7 cellular contexts compared by ENCODE assay signal in genomic region chr9:7234144-7234543, GRCh38.
DNase-seq lines count a peak whose midpoint lies in the region; ATAC-seq and TF ChIP-seq lines count a peak whose summit lies in the region.

No MANE protein-coding gene starts in this region.

- H3K4me1 ChIP-seq in NT2/D1 (ENCODE audit: insufficient read depth, insufficient read length) (no peaks in the 10 kb centered on the region), endodermal cell (ENCODE audit: control insufficient read depth, insufficient read depth, low read length) (peaks cover 19% of the 10 kb centered on the region)

- H3K4me3 Mint-ChIP-seq in endodermal cell = no peak overlapping the region

- H3K9me3 Mint-ChIP-seq in endodermal cell = no peaks in the 10 kb centered on the region

- H3K27ac Mint-ChIP-seq in endodermal cell = no peak overlapping the region

- TF ChIP-seq CTCF in GM10266 (IDR thresholded peaks at IDR 0.05; ENCODE audit: control insufficient read depth, insufficient read depth, low read depth, missing control alignments) (peak; percentile 47), endodermal cell (conservative IDR thresholded peaks at IDR 0.05) (peak; percentile 82)

- H3K9me3 ChIP-seq in NT2/D1 (ENCODE audit: insufficient read depth, low read length) (peaks cover 14% of the 10 kb centered on the region; the same call in 1 of the 2 replicates), endodermal cell (ENCODE audit: control insufficient read depth, low read length) (peaks cover 4% of the 10 kb centered on the region)

- peak; percentile 10 for DNase-seq in GM10266 (ENCODE audit: extremely low spot score)
- peak; percentile 49 for DNase-seq in NT2/D1 (ENCODE audit: low read depth, low spot score)
- peak; percentile 94 for DNase-seq in endodermal cell
- peak in 2 of 3 experiments; percentile 3 to 41 for DNase-seq in stimulated activated CD4-positive, alpha-beta T cell treated with anti-CD3 and anti-CD28 coated beads, TNF-alpha, amount 100 ng/mL, for 24 hours (ENCODE audit: low read depth in 3 of 3)
- no peak for DNase-seq in globus pallidus (ENCODE audit: low spot score)
- DNase-seq in posterior vena cava (ENCODE audit: low spot score) = no peak

- H3K4me1 Mint-ChIP-seq in endodermal cell = peaks cover 41% of the 10 kb centered on the region

- H3K27me3 Mint-ChIP-seq in endodermal cell (ENCODE audit: insufficient read depth) = peaks cover 3% of the 10 kb centered on the region

- 53 to 88% methylated on average over 1 to 5 of the region's 5 CpGs for WGBS in endodermal cell (ENCODE audit: insufficient coverage in 1 of 2, insufficient read length in 1 of 2), 2 experiments

- no peak overlapping the region for H3K27ac ChIP-seq in endodermal cell (ENCODE audit: low read depth, low read length)

- H3K27me3 ChIP-seq in NT2/D1 (ENCODE audit: insufficient read depth, insufficient read length) = no peaks in the 10 kb centered on the region
- H3K27me3 ChIP-seq in endodermal cell (ENCODE audit: control insufficient read depth, insufficient read depth, low read length, poor library complexity, severe bottlenecking) = no peaks in the 10 kb centered on the region

- peak; percentile 74 for ATAC-seq in GM21825 (IDR thresholded peaks at IDR 0.05; ENCODE audit: unreplicated experiment)

- no peak overlapping the region for H3K9ac ChIP-seq in NT2/D1 (ENCODE audit: insufficient read length, low read depth)
- no peak overlapping the region for H3K9ac ChIP-seq in endodermal cell (ENCODE audit: extremely low read depth, low read length, poor library complexity, severe bottlenecking)

- no peaks in the 10 kb centered on the region for H3K36me3 ChIP-seq in NT2/D1 (ENCODE audit: insufficient read depth, insufficient read length, low read length)
- no peaks in the 10 kb centered on the region for H3K36me3 ChIP-seq in endodermal cell (ENCODE audit: control insufficient read depth, insufficient read depth, low read length)

- intact Hi-C loops in posterior vena cava (cut with DNase I) = no loop called here

- H3K4me3 ChIP-seq in NT2/D1 (ENCODE audit: insufficient read length, low read depth) (no peak overlapping the region), endodermal cell (ENCODE audit: low read length) (no peak overlapping the region)

- no peaks in the 10 kb centered on the region for H3K36me3 Mint-ChIP-seq in endodermal cell (ENCODE audit: low read depth)

Comparison
In these comparisons a context has a peak if more than half of its experiments do, and no peak if none do; other contexts are left out.
1. DNase-seq: peak in GM10266 (single experiment), NT2/D1 (single experiment), endodermal cell (single experiment) and stimulated activated CD4-positive, alpha-beta T cell treated with anti-CD3 and anti-CD28 coated beads, TNF-alpha, amount 100 ng/mL, for 24 hours (2 of 3); none in globus pallidus (single experiment) and posterior vena cava (single experiment).